8 cellular contexts compared by ENCODE assay signal in genomic region chr3:5188419-5189405, GRCh38. TPM values are rescaled to one million over a fixed set of nuclear protein-coding genes. Genes with fewer than 3 reads are reported as not detected.
DNase-seq lines count a peak whose midpoint lies in the region; ATAC-seq and TF ChIP-seq lines count a peak whose summit lies in the region.

No MANE protein-coding gene starts in this region.

- intact Hi-C loops in dorsolateral prefrontal cortex (cut with DNase I), result loop anchor here in 1 of 2 donors (2.0 to 10.0 kb wide), 2 partner anchors 66 to 474 kb away; partner anchors contain the start of gene ARL8B

- H3K9me3 ChIP-seq in Loucy (ENCODE audit: insufficient read depth, low read depth, low read length) (no peaks in the 10 kb centered on the region), thoracic aorta (no peaks in the 10 kb centered on the region)

- peak overlapping the region; percentile 88 for H3K9ac ChIP-seq in Loucy (ENCODE audit: low read depth, low read length, poor library complexity, severe bottlenecking)

- peak overlapping the region; percentile 74 for H3K4me2 ChIP-seq in Loucy (ENCODE audit: low read depth, low read length, poor library complexity, severe bottlenecking)

- H3K27me3 ChIP-seq in Loucy (ENCODE audit: insufficient read depth, low read length, poor library complexity, severe bottlenecking) (peaks cover 6% of the 10 kb centered on the region), dorsolateral prefrontal cortex (no peaks in the 10 kb centered on the region), thoracic aorta (replicated peaks; ENCODE audit: insufficient read depth) (no peaks in the 10 kb centered on the region)

- peaks cover 61% of the 10 kb centered on the region for H3K79me2 ChIP-seq in Loucy (ENCODE audit: insufficient read depth, low read length)

- DNase-seq in activated CD4-positive, CD25-positive, alpha-beta regulatory T cell treated with anti-CD3 and anti-CD28 coated beads, Interleukin-2, amount 50 U/mL, for 16 hours (ENCODE audit: low read depth, low spot score), result peak; percentile 29
- DNase-seq in dorsolateral prefrontal cortex (no peak), mucosa of gallbladder (ENCODE audit: low spot score) (peak; percentile 17), thoracic aorta (ENCODE audit: low spot score) (no peak)

- H3F3A ChIP-seq in Loucy (ENCODE audit: low read depth), result no peaks in the 10 kb centered on the region

- no peaks in the 10 kb centered on the region for H3K9me2 ChIP-seq in Loucy (replicated peaks; ENCODE audit: low read depth, low read length)

- H4K20me1 ChIP-seq in Loucy (ENCODE audit: insufficient read depth, low read length, poor library complexity, severe bottlenecking), result peaks cover 55% of the 10 kb centered on the region

- H2AFZ ChIP-seq in Loucy (ENCODE audit: low read length), result peak overlapping the region; percentile 77; the same call in 1 of the 2 replicates

- H3K36me3 ChIP-seq in Loucy (ENCODE audit: insufficient read depth, low read length), result no peaks in the 10 kb centered on the region; the same call in 1 of the 2 replicates
- H3K36me3 ChIP-seq in thoracic aorta, result no peaks in the 10 kb centered on the region

- peak overlapping the region in 52 of 59 donors; percentile 29 to 97 (median 89) for H3K27ac ChIP-seq in dorsolateral prefrontal cortex
- H3K27ac ChIP-seq in thoracic aorta, result peak overlapping the region; percentile 93

- peak overlapping the region; percentile 75 for H3K4me3 ChIP-seq in GM08714 (ENCODE audit: low read length)
- H3K4me3 ChIP-seq in Loucy (ENCODE audit: low read length, poor library complexity, severe bottlenecking), result peak overlapping the region; percentile 73
- H3K4me3 ChIP-seq in dorsolateral prefrontal cortex, result peak overlapping the region; percentile 63 to 100 (median 95)
- H3K4me3 ChIP-seq in thoracic aorta, result peak overlapping the region; percentile 94

- H3K4me1 ChIP-seq in Loucy (ENCODE audit: insufficient read depth, low read length, poor library complexity, severe bottlenecking), result peaks cover 66% of the 10 kb centered on the region
- peaks cover 12 to 27% of the 10 kb centered on the region in 2 donors for H3K4me1 ChIP-seq in thoracic aorta (ENCODE audit: control insufficient read depth in 1 of 2, low read depth in 2 of 2)

- ATAC-seq in thoracic aorta (ENCODE audit: insufficient number of reproducible peaks, low FRiP score, low read depth) (no peak), GM21423 (IDR thresholded peaks at IDR 0.05; ENCODE audit: unreplicated experiment) (no peak), GM21723 (IDR thresholded peaks at IDR 0.05; ENCODE audit: unreplicated experiment) (no peak)

- TF ChIP-seq CTCF in Loucy (conservative IDR thresholded peaks at IDR 0.05; ENCODE audit: low read length) (no peak), dorsolateral prefrontal cortex (IDR thresholded peaks at IDR 0.05 in 54 of 56, conservative IDR thresholded peaks at IDR 0.05 in 2 of 56; ENCODE audit: low read depth in 1 of 56, partially characterized antibody in 56 of 56) (no peak), thoracic aorta (IDR thresholded peaks at IDR 0.05) (no peak)

RNA-seq across cellular contexts. Expression of gene EDEM1, which starts 1.2 kb away (rescaled TPM):
- total RNA-seq in dorsolateral prefrontal cortex (10 to 100 TPM; 12.6 to 36.0 (median 23.0) TPM), mucosa of gallbladder (30.9 TPM), thoracic aorta (10 to 100 TPM; 30.2 to 59.7 TPM)

Comparison
In these comparisons a context has a peak if more than half of its experiments do, and no peak if none do; other contexts are left out.
1. DNase-seq: peak in activated CD4-positive, CD25-positive, alpha-beta regulatory T cell treated with anti-CD3 and anti-CD28 coated beads, Interleukin-2, amount 50 U/mL, for 16 hours (single experiment) and mucosa of gallbladder (single experiment); none in dorsolateral prefrontal cortex (0 of 10) and thoracic aorta (single experiment).
2. Peak in every context shown above with its lines, with median percentiles within 50 percentile points of each other: H3K4me3 ChIP-seq.